In the genomic region with DNA sequence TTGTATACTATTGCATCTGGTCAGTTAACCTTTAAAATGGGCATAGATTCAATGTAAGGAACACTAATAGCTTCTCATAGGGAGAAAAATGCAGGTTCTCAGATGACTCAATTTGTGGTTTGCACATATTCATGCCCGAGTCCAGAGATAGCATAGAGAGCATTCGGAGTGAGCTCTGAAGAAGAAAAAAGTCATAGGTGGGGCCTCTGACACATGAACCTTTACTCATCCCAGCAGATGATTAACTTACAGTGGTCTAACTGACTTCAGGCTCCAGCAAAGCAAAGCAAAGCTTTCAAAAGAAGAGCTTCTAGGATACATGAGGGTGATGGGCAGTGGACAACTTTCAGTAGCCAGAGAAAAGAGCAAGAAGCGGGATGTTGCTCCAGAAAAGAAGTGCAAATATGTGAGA, we compare ENCODE assay signal across 9 cellular contexts. TPM values are rescaled to one million over a fixed set of nuclear protein-coding genes. Genes with fewer than 3 reads are reported as not detected.
DNase-seq lines count a peak whose midpoint lies in the region; ATAC-seq, FAIRE-seq and TF ChIP-seq lines count a peak whose summit lies in the region.
"Had no signal": no experiment of that assay in that cellular context is flagged by ENCODE, and none has a peak within 500 bp of the region (broad histone marks: within the 10 kb centered on the region; RNA-seq: fewer than 3 reads in every experiment).

No MANE protein-coding gene starts in this region.

- TF ChIP-seq CTCF in AG10803 (conservative IDR thresholded peaks at IDR 0.05; ENCODE audit: low read length) (no peak), Loucy (conservative IDR thresholded peaks at IDR 0.05; ENCODE audit: low read length) (no peak), bronchial epithelial cell (IDR thresholded peaks at IDR 0.05; ENCODE audit: insufficient read depth, low read length, severe bottlenecking) (no peak), GM10266 (IDR thresholded peaks at IDR 0.05; ENCODE audit: control insufficient read depth, insufficient read depth, low read depth, missing control alignments) (no peak), tibial artery (IDR thresholded peaks at IDR 0.05) (no peak)

- no peak for FAIRE-seq in bronchial epithelial cell (lab: Jason Lieb, UNC)
- FAIRE-seq: G401.6 had no signal

- H3K36me3 ChIP-seq in Loucy (ENCODE audit: insufficient read depth, low read length) (no peaks in the 10 kb centered on the region), bronchial epithelial cell (ENCODE audit: control insufficient read depth, insufficient read depth, low read length) (no peaks in the 10 kb centered on the region), neuronal stem cell (replicated peaks in 1 of 2; ENCODE audit: control insufficient read depth in 2 of 2, insufficient read depth in 2 of 2, low read length in 2 of 2) (no peaks in the 10 kb centered on the region), tibial artery (no peaks in the 10 kb centered on the region)

- H3K27ac ChIP-seq in neuronal stem cell (replicated peaks; ENCODE audit: low read length): no peak overlapping the region
- no peak overlapping the region for H3K27ac ChIP-seq in tibial artery

- H3K4me2 ChIP-seq in Loucy (ENCODE audit: low read depth, low read length, poor library complexity, severe bottlenecking) (peak overlapping the region; percentile 13), neuronal stem cell (ENCODE audit: insufficient read depth, low read length, poor library complexity, severe bottlenecking) (no peak overlapping the region)

- no peak overlapping the region for H2BK15ac ChIP-seq in neuronal stem cell (ENCODE audit: low read length)

- H3K79me1 ChIP-seq in neuronal stem cell (ENCODE audit: low read depth, low read length): no peaks in the 10 kb centered on the region

- intact Hi-C loops in posterior vena cava (cut with DNase I) (no loop called here), tibial artery (cut with DNase I; ENCODE audit: low total_unique reads) (no loop called here)

- H2BK12ac ChIP-seq in neuronal stem cell (ENCODE audit: low read length): no peak overlapping the region

- H3K79me2 ChIP-seq in Loucy (ENCODE audit: insufficient read depth, low read length): no peaks in the 10 kb centered on the region

- no peak overlapping the region for H2BK120ac ChIP-seq in neuronal stem cell (ENCODE audit: low read depth, low read length)

- H3K4ac ChIP-seq in neuronal stem cell (ENCODE audit: low read length): no peak overlapping the region

- ATAC-seq in GM19438 (IDR thresholded peaks at IDR 0.05; ENCODE audit: low read depth, unreplicated experiment): peak; percentile 47

- H4K91ac ChIP-seq in neuronal stem cell (ENCODE audit: low read depth, low read length, poor library complexity): no peak overlapping the region

- H3K9me2 ChIP-seq in Loucy (replicated peaks; ENCODE audit: low read depth, low read length): no peaks in the 10 kb centered on the region

- H3K23ac ChIP-seq in neuronal stem cell (ENCODE audit: low read depth, low read length, poor library complexity): no peak overlapping the region

- no peak overlapping the region for H2BK5ac ChIP-seq in neuronal stem cell (ENCODE audit: low read length)

- DNase-seq in AG10803 (ENCODE audit: low read depth) (peak; percentile 66), bronchial epithelial cell (ENCODE audit: low read depth) (peak; percentile 98), neuronal stem cell (ENCODE audit: low spot score) (no peak), posterior vena cava (ENCODE audit: low spot score) (no peak), GM10266 (ENCODE audit: extremely low spot score) (no peak), tibial artery (no peak)

- no peak overlapping the region for H3K9ac ChIP-seq in Loucy (ENCODE audit: low read depth, low read length, poor library complexity, severe bottlenecking)
- no peak overlapping the region for H3K9ac ChIP-seq in neuronal stem cell (ENCODE audit: low read depth, low read length, poor library complexity)

- H3K18ac ChIP-seq in neuronal stem cell (ENCODE audit: low read length): no peak overlapping the region

- WGBS in neuronal stem cell (ENCODE audit: extremely low coverage in 2 of 2, insufficient read length in 2 of 2, insufficient replicate concordance in 1 of 2), 2 donors: no CpG with 5 or more reads among the region's 3 CpGs

- H2AK5ac ChIP-seq in neuronal stem cell (ENCODE audit: low read depth, low read length): no peak overlapping the region

- H4K8ac ChIP-seq in neuronal stem cell (ENCODE audit: low read depth, low read length): no peak overlapping the region

- H2AFZ ChIP-seq in Loucy (ENCODE audit: low read length): no peak overlapping the region
- H2AFZ ChIP-seq in neuronal stem cell (ENCODE audit: low read length): no peak overlapping the region

- H3K4me1 ChIP-seq in Loucy (ENCODE audit: insufficient read depth, low read length, poor library complexity, severe bottlenecking) (peaks cover 51% of the 10 kb centered on the region), neuronal stem cell (ENCODE audit: control insufficient read depth in 2 of 2, insufficient read depth in 1 of 2, low read depth in 1 of 2, low read length in 2 of 2) (no peaks in the 10 kb centered on the region), tibial artery (peaks cover 0 to 12% (median 0%) of the 10 kb centered on the region in 4 donors)

- H3K14ac ChIP-seq in neuronal stem cell (ENCODE audit: low read length): no peak overlapping the region

- H3K4me3 ChIP-seq in AG10803 (ENCODE audit: low read length) (no peak overlapping the region), Loucy (ENCODE audit: low read length, poor library complexity, severe bottlenecking) (no peak overlapping the region), bronchial epithelial cell (ENCODE audit: low read depth, low read length) (no peak overlapping the region), neuronal stem cell (ENCODE audit: low read length in 2 of 2) (no peak overlapping the region), tibial artery (no peak overlapping the region)

- H3F3A ChIP-seq in Loucy (ENCODE audit: low read depth): 0 out of 2 replicates have a peak, but pooled peaks cover 6% of the 10 kb centered on the region

- no peaks in the 10 kb centered on the region for H3K27me3 ChIP-seq in Loucy (ENCODE audit: insufficient read depth, low read length, poor library complexity, severe bottlenecking)
- H3K27me3 ChIP-seq in bronchial epithelial cell (ENCODE audit: control insufficient read depth, insufficient read depth, low read length): no peaks in the 10 kb centered on the region
- no peaks in the 10 kb centered on the region for H3K27me3 ChIP-seq in neuronal stem cell (ENCODE audit: control insufficient read depth in 3 of 3, insufficient read depth in 3 of 3, low read depth in 1 of 3, low read length in 3 of 3)
- no peaks in the 10 kb centered on the region for H3K27me3 ChIP-seq in tibial artery

- no peaks in the 10 kb centered on the region for H4K20me1 ChIP-seq in Loucy (ENCODE audit: insufficient read depth, low read length, poor library complexity, severe bottlenecking)

- no peaks in the 10 kb centered on the region for H3K9me3 ChIP-seq in Loucy (ENCODE audit: insufficient read depth, low read depth, low read length)
- H3K9me3 ChIP-seq in neuronal stem cell (replicated peaks in 1 of 2; ENCODE audit: control insufficient read depth in 2 of 2, insufficient read depth in 1 of 2, low read depth in 1 of 2, low read length in 2 of 2): no peaks in the 10 kb centered on the region
- no peaks in the 10 kb centered on the region for H3K9me3 ChIP-seq in tibial artery

RNA-seq across cellular contexts. Expression of a gene that starts 55.3 kb away (rescaled TPM):
- total RNA-seq in bronchial epithelial cell (0.51 and 1.3 TPM in 2 replicates), posterior vena cava (10 to 100 TPM in 1 of 2 donors, 1 to 10 TPM in 1; 9.7 to 11.8 TPM)
- polyA plus RNA-seq in neuronal stem cell (2013, experiment 1 of 2): 6.5 TPM
- polyA plus RNA-seq in neuronal stem cell (2013, experiment 2 of 2): 6.4 TPM

Comparison
In these comparisons a context has a peak if more than half of its experiments do, and no peak if none do; other contexts are left out.
1. DNase-seq: peak in AG10803 (single experiment) and bronchial epithelial cell (single experiment); none in neuronal stem cell (single experiment), posterior vena cava (single experiment), GM10266 (single experiment) and tibial artery (0 of 2).